8 cellular contexts compared by ENCODE assay signal in the genomic region with DNA sequence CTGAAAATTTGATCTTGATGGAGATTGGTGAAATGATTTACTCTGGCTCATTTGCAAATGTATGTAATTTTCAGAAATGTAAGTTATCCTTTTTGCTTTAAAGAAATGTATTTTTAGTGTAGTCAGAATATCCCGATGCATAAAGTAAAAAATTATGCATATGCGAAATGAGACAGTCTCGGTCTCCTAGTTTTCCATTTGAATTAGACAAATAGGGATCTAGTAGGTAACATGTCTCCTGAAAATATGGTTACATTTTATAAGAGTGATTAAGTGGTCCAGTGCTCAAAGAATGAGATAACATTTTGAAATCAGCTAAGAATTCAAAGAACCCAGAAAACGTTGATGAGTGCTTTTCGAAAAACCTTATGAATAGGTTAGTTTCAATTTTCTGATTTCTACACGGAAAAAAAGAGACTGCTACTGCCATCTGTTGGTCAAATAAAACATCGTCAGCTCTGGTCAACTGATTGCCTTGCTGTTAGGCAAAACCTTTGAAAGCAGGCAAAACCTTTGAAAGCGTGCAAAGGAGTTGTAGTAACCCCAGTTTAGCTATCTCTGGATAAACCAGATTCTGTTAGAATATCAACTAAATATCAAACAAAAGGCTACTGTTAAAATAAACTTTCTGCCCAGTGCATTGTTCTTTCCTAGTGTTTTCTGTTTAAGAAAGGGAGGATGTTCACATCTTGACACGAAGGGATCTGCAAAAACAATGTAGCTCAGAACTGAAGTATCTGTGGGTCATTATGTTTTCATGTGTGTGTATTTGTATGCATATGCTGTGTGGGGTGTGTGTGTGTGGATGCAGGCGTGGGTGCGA. TPM values are rescaled to one million over a fixed set of nuclear protein-coding genes. Genes with fewer than 3 reads are reported as not detected.
DNase-seq lines count a peak whose midpoint lies in the region; ATAC-seq lines count a peak whose summit lies in the region.

No MANE protein-coding gene starts in this region.

- DNase-seq in Daoy (ENCODE audit: low read depth) (peak; percentile 19), GM19240 (ENCODE audit: insufficient read length, low spot score) (peak; percentile 1), NCI-H748 (lab: John Stamatoyannopoulos, UW; ENCODE audit: unreplicated experiment) (peak; percentile 50), adipocyte (ENCODE audit: low read depth) (peak; percentile 88), iPS DF 4.7 (ENCODE audit: extremely low read depth, low spot score) (peak; percentile 33), smooth muscle cell of the brain vasculature (ENCODE audit: low read depth, low spot score) (peak; percentile 36), NCI-H187 treated with DMSO at 0.1 percent for 48 hours (lab: John Stamatoyannopoulos, UW) (no peak)

- ATAC-seq in HG03175 (IDR thresholded peaks at IDR 0.05; ENCODE audit: unreplicated experiment): peak; percentile 86

- peak overlapping the region; percentile 87 for H3K9ac ChIP-seq in adipocyte (ENCODE audit: low read length)

- peak overlapping the region; percentile 87 for H3K4me3 ChIP-seq in adipocyte (ENCODE audit: low read length)

- H3K27me3 ChIP-seq in adipocyte (replicated peaks; ENCODE audit: control insufficient read depth, insufficient read depth, low read length): no peaks in the 10 kb centered on the region

- H3K9me3 ChIP-seq in adipocyte (ENCODE audit: control insufficient read depth, low read length): no peaks in the 10 kb centered on the region

- no peaks in the 10 kb centered on the region for H3K4me1 ChIP-seq in adipocyte (ENCODE audit: control insufficient read depth, insufficient read depth, low read length)

- H3K36me3 ChIP-seq in adipocyte (ENCODE audit: control insufficient read depth, insufficient read depth, low read length, severe bottlenecking): no peaks in the 10 kb centered on the region

RNA-seq across cellular contexts. Expression of gene CHMP2B, which starts 59.3 kb away (rescaled TPM):
- 23.7 and 40.2 TPM in 2 replicates for total RNA-seq in Daoy (2014; rRNA removed; shearing (Covaris generic))
